Comparison of ENCODE assay signal across 12 cellular contexts in genomic region chr1:152107289-152107983, GRCh38. TPM values are rescaled to one million over a fixed set of nuclear protein-coding genes. Genes with fewer than 3 reads are reported as not detected.
DNase-seq lines count a peak whose midpoint lies in the region; ATAC-seq, FAIRE-seq and TF ChIP-seq lines count a peak whose summit lies in the region.
"Had no signal": no experiment of that assay in that cellular context is flagged by ENCODE, and none has a peak within 500 bp of the region (broad histone marks: within the 10 kb centered on the region; RNA-seq: fewer than 3 reads in every experiment).

No MANE protein-coding gene starts in this region.

- no peak for TF ChIP-seq RAD21 in HepG2 (CRISPR knock-in tag; IDR thresholded peaks at IDR 0.05)

- H3K9me3 Mint-ChIP-seq in activated CD8-positive, alpha-beta T cell treated with anti-CD3 and anti-CD28 coated beads for 36 hours: no peaks in the 10 kb centered on the region
- peaks cover 8% of the 10 kb centered on the region for H3K9me3 Mint-ChIP-seq in glutamatergic neuron (ENCODE audit: unreplicated experiment)

- no peak for DNase-seq in cardiac muscle cell (ENCODE audit: low read depth in 1 of 2, low spot score in 1 of 2)
- no peak for DNase-seq in Right ventricle myocardium inferior (ENCODE audit: missing footprints)
- peak; percentile 13 for DNase-seq in activated CD8-positive, alpha-beta T cell treated with anti-CD3 and anti-CD28 coated beads for 36 hours
- no peak for DNase-seq in glutamatergic neuron
- DNase-seq in tibial nerve (ENCODE audit: low spot score in 2 of 2): no peak
- DNase-seq in HepG2 (ENCODE audit: low spot score): no peak
- no peak for DNase-seq in NCI-H1417 treated with DMSO at 0.1 percent for 48 hours (lab: John Stamatoyannopoulos, UW)
- DNase-seq in GF-D8 (lab: John Stamatoyannopoulos, UW): no peak
- DNase-seq: NCI-H446 treated with DMSO at 0.1 percent for 48 hours, T-helper 17 cell had no signal

- ATAC-seq in Right ventricle myocardium inferior: no peak
- ATAC-seq in activated CD8-positive, alpha-beta T cell treated with anti-CD3 and anti-CD28 coated beads for 36 hours: no peak
- no peak for ATAC-seq in HepG2
- ATAC-seq: T-helper 17 cell had no signal

- 15 to 26% methylated on average over 39 of the region's 39 CpGs for WGBS in tibial nerve, 2 donors
- WGBS in HepG2 (ENCODE audit: low lambda C conversion rate): 57% methylated on average over 39 of the region's 39 CpGs

- H3K4me3 ChIP-seq in cardiac muscle cell (no peak overlapping the region), tibial nerve (peak overlapping the region in 3 of 4 donors; percentile 0 to 54 (median 15)), HepG2 (replicated peaks in 1 of 3; ENCODE audit: insufficient read depth in 1 of 3, low read depth in 2 of 3, low read length in 3 of 3) (no peak overlapping the region)
- H3K4me3 ChIP-seq: lung had no signal

- in situ Hi-C loops in HepG2 (cut with HindIII; ENCODE audit: extremely low pct_ligation_motif_present, low pct_unique_long_range_greater_than_20kb): no loop called here

- no peaks in the 10 kb centered on the region for H3K9me3 ChIP-seq in cardiac muscle cell (ENCODE audit: low read depth)
- H3K9me3 ChIP-seq in tibial nerve: peaks cover 0 to 23% (median 2%) of the 10 kb centered on the region in 4 donors
- no peaks in the 10 kb centered on the region for H3K9me3 ChIP-seq in HepG2 (ENCODE audit: low read length)

- H3K27ac Mint-ChIP-seq in activated CD8-positive, alpha-beta T cell treated with anti-CD3 and anti-CD28 coated beads for 36 hours: no peak overlapping the region
- peak overlapping the region; percentile 64 for H3K27ac Mint-ChIP-seq in glutamatergic neuron (ENCODE audit: unreplicated experiment)

- no peak overlapping the region for H3K9ac ChIP-seq in HepG2 (ENCODE audit: insufficient read depth, low read depth, low read length)

- H3K4me3 Mint-ChIP-seq in activated CD8-positive, alpha-beta T cell treated with anti-CD3 and anti-CD28 coated beads for 36 hours: no peak overlapping the region
- H3K4me3 Mint-ChIP-seq in glutamatergic neuron (ENCODE audit: unreplicated experiment): peak overlapping the region; percentile 76
- H3K4me3 Mint-ChIP-seq: T-helper 17 cell had no signal

- H3K36me3 ChIP-seq in cardiac muscle cell (no peaks in the 10 kb centered on the region), tibial nerve (no peaks in the 10 kb centered on the region), HepG2 (replicated peaks in 1 of 2; ENCODE audit: control insufficient read depth in 1 of 2, insufficient read depth in 2 of 2, low read length in 2 of 2) (no peaks in the 10 kb centered on the region)

- H3K27me3 ChIP-seq in cardiac muscle cell (peaks cover 63% of the 10 kb centered on the region), tibial nerve (peaks cover 0 to 85% of the 10 kb centered on the region in 2 donors), HepG2 (ENCODE audit: control insufficient read depth in 1 of 2, insufficient read depth in 2 of 2, low read length in 2 of 2) (peaks cover 3 to 35% of the 10 kb centered on the region in 2 experiments; a peak in 3 of 5 replicates)

- TF ChIP-seq POLR2A in tibial nerve (IDR thresholded peaks at IDR 0.05) (no peak), HepG2 (IDR thresholded peaks at IDR 0.05; ENCODE audit: insufficient read depth in 1 of 2, low read depth in 2 of 2, low read length in 2 of 2) (no peak)

- H3K27me3 Mint-ChIP-seq in activated CD8-positive, alpha-beta T cell treated with anti-CD3 and anti-CD28 coated beads for 36 hours: peaks cover 17% of the 10 kb centered on the region
- no peaks in the 10 kb centered on the region for H3K27me3 Mint-ChIP-seq in glutamatergic neuron (ENCODE audit: unreplicated experiment)

- intact Hi-C loops in Right ventricle myocardium inferior (cut with DNase I): no loop called here
- intact Hi-C loops in activated CD8-positive, alpha-beta T cell treated with anti-CD3 and anti-CD28 coated beads for 36 hours (cut with micrococcal nuclease): no loop called here
- intact Hi-C loops in HepG2 (cut with micrococcal nuclease; ENCODE audit: unreplicated experiment): no loop called here

- BruUV-seq in HepG2 (replicated peaks; lab: Mats Ljungman, UMichigan): no TSS peak

- peaks cover 4% of the 10 kb centered on the region for H3K4me1 Mint-ChIP-seq in activated CD8-positive, alpha-beta T cell treated with anti-CD3 and anti-CD28 coated beads for 36 hours (ENCODE audit: low read depth)
- H3K4me1 Mint-ChIP-seq in glutamatergic neuron (ENCODE audit: low read depth, unreplicated experiment): peaks cover 4% of the 10 kb centered on the region

- H3K36me3 Mint-ChIP-seq in activated CD8-positive, alpha-beta T cell treated with anti-CD3 and anti-CD28 coated beads for 36 hours (ENCODE audit: low read depth): peaks cover 4% of the 10 kb centered on the region
- H3K36me3 Mint-ChIP-seq in glutamatergic neuron (ENCODE audit: unreplicated experiment): no peaks in the 10 kb centered on the region

- H4K20me1 ChIP-seq in HepG2 (ENCODE audit: insufficient read depth, low read length): no peaks in the 10 kb centered on the region

- no peak for FAIRE-seq in HepG2 (lab: Jason Lieb, UNC)

- no peak overlapping the region for H2AFZ ChIP-seq in HepG2 (ENCODE audit: low read length)

- CTCF ChIA-PET in activated CD8-positive, alpha-beta T cell treated with anti-CD3 and anti-CD28 coated beads for 36 hours (lab: Charles Lee): interaction anchor here (1.3 to 8.9 kb wide), 3 partner anchors 55 to 351 kb away, joined by 4 to 82 read pairs (median 8); no protein-coding TSS in a partner anchor
- CTCF ChIA-PET in HepG2 (lab: Yijun Ruan, JAX; ENCODE audit: low intra/inter-chr PET ratio, low total read pairs): no interaction called here

- POLR2A ChIA-PET in activated CD8-positive, alpha-beta T cell treated with anti-CD3 and anti-CD28 coated beads for 36 hours (lab: Charles Lee): no interaction called here
- POLR2A ChIA-PET in HepG2 (lab: Yijun Ruan, JAX): no interaction called here

- H3K4me1 ChIP-seq in cardiac muscle cell (ENCODE audit: low read depth): no peaks in the 10 kb centered on the region
- H3K4me1 ChIP-seq in tibial nerve: peaks cover 0 to 49% (median 18%) of the 10 kb centered on the region in 4 donors
- no peaks in the 10 kb centered on the region for H3K4me1 ChIP-seq in HepG2 (ENCODE audit: insufficient read depth, low read length)

- H3K4me2 ChIP-seq in HepG2 (ENCODE audit: low read depth, low read length): no peak overlapping the region

- H3K27ac ChIP-seq in cardiac muscle cell (no peak overlapping the region), tibial nerve (no peak overlapping the region), HepG2 (ENCODE audit: extremely low read length, insufficient read depth, low read length) (no peak overlapping the region)

- TF ChIP-seq CTCF in cardiac muscle cell (IDR thresholded peaks at IDR 0.05; ENCODE audit: low read depth, low read length) (peak; percentile 14), glutamatergic neuron (IDR thresholded peaks at IDR 0.05; ENCODE audit: partially characterized antibody, unreplicated experiment) (no peak), tibial nerve (IDR thresholded peaks at IDR 0.05) (no peak), HepG2 (CRISPR knock-in tag; IDR thresholded peaks at IDR 0.05) (no peak)
- TF ChIP-seq CTCF in activated CD8-positive, alpha-beta T cell treated with anti-CD3 and anti-CD28 coated beads for 36 hours (IDR thresholded peaks at IDR 0.05): no peak

- TF ChIP-seq EP300 in tibial nerve (IDR thresholded peaks at IDR 0.05): no peak
- no peak for TF ChIP-seq EP300 in HepG2 (IDR thresholded peaks at IDR 0.05; ENCODE audit: low read depth in 2 of 2, low read length in 2 of 2)
- TF ChIP-seq EP300 in HepG2 (CRISPR knock-in tag; IDR thresholded peaks at IDR 0.05; ENCODE audit: borderline replicate concordance): no peak

- no peaks in the 10 kb centered on the region for H3K79me2 ChIP-seq in HepG2 (ENCODE audit: insufficient read depth, low read length)

RNA-seq across cellular contexts. Expression of gene TCHH, which starts 7.8 kb away (rescaled TPM):
- not detected in 2 replicates for total RNA-seq in cardiac muscle cell
- not detected in 2 replicates for polyA plus RNA-seq in cardiac muscle cell
- total RNA-seq in Right ventricle myocardium inferior: not detected
- total RNA-seq in activated CD8-positive, alpha-beta T cell treated with anti-CD3 and anti-CD28 coated beads for 36 hours: not detected
- 0.49 TPM for total RNA-seq in glutamatergic neuron (ENCODE audit: unreplicated experiment)
- total RNA-seq in tibial nerve: under 1 TPM in 3 of 4 donors, not detected in 1; under 0.01 to 0.60 (median 0.22) TPM
- total RNA-seq in HepG2 (2016; rRNA removed; fragmentation: Illumina TruSeq; extraction: Trizol): not detected in 2 replicates
- not detected in 2 replicates for total RNA-seq in HepG2 (2016; cell fraction: cytosol; rRNA removed; fragmentation: Illumina TruSeq; extraction: Trizol; ENCODE audit: low read depth)
- not detected in 2 replicates for total RNA-seq in HepG2 (2016; cell fraction: insoluble cytoplasmic fraction; rRNA removed; fragmentation: Illumina TruSeq; extraction: Trizol)
- total RNA-seq in HepG2 (2016; cell fraction: membrane; rRNA removed; fragmentation: Illumina TruSeq; extraction: Trizol): not detected in 2 replicates
- not detected in 2 replicates for total RNA-seq in HepG2 (2016; cell fraction: nucleus; rRNA removed; fragmentation: Illumina TruSeq; extraction: Trizol)
- not detected in 2 replicates for polyA plus RNA-seq in HepG2 (2011; rRNA removed)
- polyA plus RNA-seq in HepG2 (2011; cell fraction: cytosol; rRNA removed): not detected in 2 replicates
- polyA plus RNA-seq in HepG2 (2011; cell fraction: nucleus; rRNA removed): not detected in 2 replicates
- not detected in 2 replicates for polyA plus RNA-seq in HepG2 (2012)
- polyA plus RNA-seq in HepG2 (2016; cell fraction: cytosol; fragmentation: Illumina TruSeq; extraction: Trizol; ENCODE audit: low read depth): not detected in 2 replicates
- polyA plus RNA-seq in HepG2 (2016; cell fraction: insoluble cytoplasmic fraction; fragmentation: Illumina TruSeq; extraction: Trizol; ENCODE audit: low read depth): not detected in 2 replicates
- not detected in 2 replicates for polyA plus RNA-seq in HepG2 (2016; cell fraction: membrane; fragmentation: Illumina TruSeq; extraction: Trizol; ENCODE audit: low read depth)
- not detected in 2 replicates for polyA plus RNA-seq in HepG2 (2016; cell fraction: nucleus; fragmentation: Illumina TruSeq; extraction: Trizol; ENCODE audit: insufficient read depth, low read depth)
- not detected in 2 replicates for polyA minus RNA-seq in HepG2 (2011; rRNA and poly(A)+ RNA removed; ENCODE audit: low replicate concordance)
- not detected in 2 replicates for polyA minus RNA-seq in HepG2 (2011; cell fraction: cytosol; rRNA and poly(A)+ RNA removed)
- not detected in 2 replicates for polyA minus RNA-seq in HepG2 (2011; cell fraction: nucleus; rRNA and poly(A)+ RNA removed)

RNA-seq across cellular contexts. Expression of gene TCHHL1, which starts 18.6 kb away (rescaled TPM):
- not detected in 2 replicates for total RNA-seq in cardiac muscle cell
- not detected in 2 replicates for polyA plus RNA-seq in cardiac muscle cell
- not detected for total RNA-seq in Right ventricle myocardium inferior
- total RNA-seq in activated CD8-positive, alpha-beta T cell treated with anti-CD3 and anti-CD28 coated beads for 36 hours: not detected
- not detected for total RNA-seq in glutamatergic neuron (ENCODE audit: unreplicated experiment)
- total RNA-seq in tibial nerve: not detected
- not detected in 2 replicates for total RNA-seq in HepG2 (2016; rRNA removed; fragmentation: Illumina TruSeq; extraction: Trizol)
- not detected in 2 replicates for total RNA-seq in HepG2 (2016; cell fraction: cytosol; rRNA removed; fragmentation: Illumina TruSeq; extraction: Trizol; ENCODE audit: low read depth)
- not detected in 2 replicates for total RNA-seq in HepG2 (2016; cell fraction: insoluble cytoplasmic fraction; rRNA removed; fragmentation: Illumina TruSeq; extraction: Trizol)
- total RNA-seq in HepG2 (2016; cell fraction: membrane; rRNA removed; fragmentation: Illumina TruSeq; extraction: Trizol): not detected in 2 replicates
- total RNA-seq in HepG2 (2016; cell fraction: nucleus; rRNA removed; fragmentation: Illumina TruSeq; extraction: Trizol): not detected in 2 replicates
- polyA plus RNA-seq in HepG2 (2011; rRNA removed): not detected in 2 replicates
- not detected in 2 replicates for polyA plus RNA-seq in HepG2 (2011; cell fraction: cytosol; rRNA removed)
- polyA plus RNA-seq in HepG2 (2011; cell fraction: nucleus; rRNA removed): not detected in 2 replicates
- polyA plus RNA-seq in HepG2 (2012): not detected in 2 replicates
- not detected in 2 replicates for polyA plus RNA-seq in HepG2 (2016; cell fraction: cytosol; fragmentation: Illumina TruSeq; extraction: Trizol; ENCODE audit: low read depth)
- polyA plus RNA-seq in HepG2 (2016; cell fraction: insoluble cytoplasmic fraction; fragmentation: Illumina TruSeq; extraction: Trizol; ENCODE audit: low read depth): not detected in 2 replicates
- not detected in 2 replicates for polyA plus RNA-seq in HepG2 (2016; cell fraction: membrane; fragmentation: Illumina TruSeq; extraction: Trizol; ENCODE audit: low read depth)
- not detected in 2 replicates for polyA plus RNA-seq in HepG2 (2016; cell fraction: nucleus; fragmentation: Illumina TruSeq; extraction: Trizol; ENCODE audit: insufficient read depth, low read depth)
- polyA minus RNA-seq in HepG2 (2011; rRNA and poly(A)+ RNA removed; ENCODE audit: low replicate concordance): not detected in 2 replicates
- polyA minus RNA-seq in HepG2 (2011; cell fraction: cytosol; rRNA and poly(A)+ RNA removed): not detected in 2 replicates
- polyA minus RNA-seq in HepG2 (2011; cell fraction: nucleus; rRNA and poly(A)+ RNA removed): not detected in 2 replicates
- total RNA-seq: lung, renal cortical epithelial cell, T-helper 17 cell had no signal
- polyA plus RNA-seq: lung had no signal

RNA-seq across cellular contexts. Expression of gene RPTN, which starts 51.6 kb away (rescaled TPM):
- total RNA-seq in cardiac muscle cell: not detected in 2 replicates
- not detected in 2 replicates for polyA plus RNA-seq in cardiac muscle cell
- total RNA-seq in Right ventricle myocardium inferior: not detected
- not detected for total RNA-seq in activated CD8-positive, alpha-beta T cell treated with anti-CD3 and anti-CD28 coated beads for 36 hours
- not detected for total RNA-seq in glutamatergic neuron (ENCODE audit: unreplicated experiment)
- total RNA-seq in tibial nerve: not detected
- total RNA-seq in HepG2 (2016; rRNA removed; fragmentation: Illumina TruSeq; extraction: Trizol): not detected in 2 replicates
- total RNA-seq in HepG2 (2016; cell fraction: cytosol; rRNA removed; fragmentation: Illumina TruSeq; extraction: Trizol; ENCODE audit: low read depth): not detected in 2 replicates
- total RNA-seq in HepG2 (2016; cell fraction: insoluble cytoplasmic fraction; rRNA removed; fragmentation: Illumina TruSeq; extraction: Trizol): not detected in 2 replicates
- total RNA-seq in HepG2 (2016; cell fraction: membrane; rRNA removed; fragmentation: Illumina TruSeq; extraction: Trizol): not detected in 2 replicates
- total RNA-seq in HepG2 (2016; cell fraction: nucleus; rRNA removed; fragmentation: Illumina TruSeq; extraction: Trizol): not detected in 2 replicates
- not detected in 2 replicates for polyA plus RNA-seq in HepG2 (2011; rRNA removed)
- not detected in 2 replicates for polyA plus RNA-seq in HepG2 (2011; cell fraction: cytosol; rRNA removed)
- not detected in 2 replicates for polyA plus RNA-seq in HepG2 (2011; cell fraction: nucleus; rRNA removed)
- polyA plus RNA-seq in HepG2 (2012): not detected in 2 replicates
- not detected in 2 replicates for polyA plus RNA-seq in HepG2 (2016; cell fraction: cytosol; fragmentation: Illumina TruSeq; extraction: Trizol; ENCODE audit: low read depth)
- polyA plus RNA-seq in HepG2 (2016; cell fraction: insoluble cytoplasmic fraction; fragmentation: Illumina TruSeq; extraction: Trizol; ENCODE audit: low read depth): not detected in 2 replicates
- not detected in 2 replicates for polyA plus RNA-seq in HepG2 (2016; cell fraction: membrane; fragmentation: Illumina TruSeq; extraction: Trizol; ENCODE audit: low read depth)
- polyA plus RNA-seq in HepG2 (2016; cell fraction: nucleus; fragmentation: Illumina TruSeq; extraction: Trizol; ENCODE audit: insufficient read depth, low read depth): not detected in 2 replicates
- not detected in 2 replicates for polyA minus RNA-seq in HepG2 (2011; rRNA and poly(A)+ RNA removed; ENCODE audit: low replicate concordance)
- not detected in 2 replicates for polyA minus RNA-seq in HepG2 (2011; cell fraction: cytosol; rRNA and poly(A)+ RNA removed)
- polyA minus RNA-seq in HepG2 (2011; cell fraction: nucleus; rRNA and poly(A)+ RNA removed): not detected in 2 replicates
- total RNA-seq: lung, T-helper 17 cell had no signal
- polyA plus RNA-seq: lung had no signal

Comparison
In these comparisons a context has a peak if more than half of its experiments do, and no peak if none do; other contexts are left out.
1. H3K4me3 ChIP-seq: peak in tibial nerve (3 of 4); none in cardiac muscle cell (single experiment) and HepG2 (0 of 3).